ENCODE assay signal across 9 cellular contexts in the genomic region with DNA sequence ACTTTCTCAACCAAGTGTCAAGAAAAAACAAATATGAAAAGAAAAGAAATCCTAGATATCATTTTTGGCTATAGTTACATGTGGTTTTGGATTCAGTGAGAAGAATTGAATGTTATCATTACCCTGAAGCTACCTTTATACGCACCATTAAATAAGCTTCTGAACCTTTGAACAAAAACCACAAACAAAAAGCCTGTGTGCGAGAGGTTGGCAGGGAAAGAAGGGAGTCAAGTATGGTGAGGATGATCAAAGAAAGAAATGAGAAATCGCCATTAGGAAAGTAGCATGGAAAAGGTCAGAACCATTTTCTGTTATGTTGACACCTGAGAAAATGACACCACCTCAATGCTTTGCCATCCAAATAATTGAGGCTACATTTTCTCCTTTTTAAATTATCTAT. TPM values are rescaled to one million over a fixed set of nuclear protein-coding genes. Genes with fewer than 3 reads are reported as not detected.
DNase-seq lines count a peak whose midpoint lies in the region; ATAC-seq and TF ChIP-seq lines count a peak whose summit lies in the region.
"Had no signal": no experiment of that assay in that cellular context is flagged by ENCODE, and none has a peak within 500 bp of the region (broad histone marks: within the 10 kb centered on the region; RNA-seq: fewer than 3 reads in every experiment).

No MANE protein-coding gene starts in this region.

- peaks cover 20% of the 10 kb centered on the region for H3K36me3 ChIP-seq in RWPE2 (ENCODE audit: low read depth)

- no peak overlapping the region for H3K4me3 ChIP-seq in RWPE2 (ENCODE audit: severe bottlenecking)

- 0 out of 2 replicates have a peak, but pooled peaks have one; percentile 15 for TF ChIP-seq EP300 in Ishikawa (IDR thresholded peaks at IDR 0.05; ENCODE audit: borderline replicate concordance)

- no peak for TF ChIP-seq CTCF in RWPE2 (IDR thresholded peaks at IDR 0.05; ENCODE audit: poor library complexity, severe bottlenecking)

- DNase-seq in Daoy (ENCODE audit: low read depth) (peak; percentile 28), RWPE2 (ENCODE audit: low spot score) (no peak), kidney tubule cell (ENCODE audit: low spot score) (peak; percentile 48), anterior cingulate cortex (lab: John Stamatoyannopoulos, UW) (no peak)
- DNase-seq: effector CD4-positive, alpha-beta T cell had no signal

- peaks cover 19% of the 10 kb centered on the region for H3K4me1 ChIP-seq in RWPE2 (ENCODE audit: insufficient read depth, poor library complexity, severe bottlenecking)

- no peak for ATAC-seq in RWPE2 (ENCODE audit: low read depth)
- no peak for ATAC-seq in HG03469 (IDR thresholded peaks at IDR 0.05; ENCODE audit: unreplicated experiment)
- no peak for ATAC-seq in GM21526 (IDR thresholded peaks at IDR 0.05; ENCODE audit: low FRiP score, unreplicated experiment)
- ATAC-seq in HG03442 (IDR thresholded peaks at IDR 0.05; ENCODE audit: unreplicated experiment) = no peak

- no peaks in the 10 kb centered on the region for H3K27me3 ChIP-seq in RWPE2 (ENCODE audit: insufficient read depth, poor library complexity, severe bottlenecking)

- no peak for TF ChIP-seq RAD21 in Ishikawa (IDR thresholded peaks at IDR 0.05; ENCODE audit: low read depth)

- peak overlapping the region; percentile 92 for H3K27ac ChIP-seq in RWPE2 (ENCODE audit: poor library complexity, severe bottlenecking)

- H3K9me3 ChIP-seq in RWPE2 (ENCODE audit: severe bottlenecking) = no peaks in the 10 kb centered on the region

TF ChIP-seq in Ishikawa, 13 proteins besides CTCF, POLR2A, EP300 and RAD21:
- TF ChIP-seq EGR1 (IDR thresholded peaks at IDR 0.05) (no peak), TCF12 (IDR thresholded peaks at IDR 0.05; ENCODE audit: low read depth) (no peak), CREB1 (IDR thresholded peaks at IDR 0.05; ENCODE audit: low read depth) (no peak), TEAD4 (IDR thresholded peaks at IDR 0.05) (no peak), ZBTB7A (IDR thresholded peaks at IDR 0.05; ENCODE audit: low read depth) (no peak), TAF1 (IDR thresholded peaks at IDR 0.05; ENCODE audit: low read depth) (no peak), CEBPB (IDR thresholded peaks at IDR 0.05) (no peak), NFIC (IDR thresholded peaks at IDR 0.05) (no peak), FOXM1 (IDR thresholded peaks at IDR 0.05; ENCODE audit: borderline replicate concordance, low read depth) (no peak)
- TF ChIP-seq, protein P1, sequence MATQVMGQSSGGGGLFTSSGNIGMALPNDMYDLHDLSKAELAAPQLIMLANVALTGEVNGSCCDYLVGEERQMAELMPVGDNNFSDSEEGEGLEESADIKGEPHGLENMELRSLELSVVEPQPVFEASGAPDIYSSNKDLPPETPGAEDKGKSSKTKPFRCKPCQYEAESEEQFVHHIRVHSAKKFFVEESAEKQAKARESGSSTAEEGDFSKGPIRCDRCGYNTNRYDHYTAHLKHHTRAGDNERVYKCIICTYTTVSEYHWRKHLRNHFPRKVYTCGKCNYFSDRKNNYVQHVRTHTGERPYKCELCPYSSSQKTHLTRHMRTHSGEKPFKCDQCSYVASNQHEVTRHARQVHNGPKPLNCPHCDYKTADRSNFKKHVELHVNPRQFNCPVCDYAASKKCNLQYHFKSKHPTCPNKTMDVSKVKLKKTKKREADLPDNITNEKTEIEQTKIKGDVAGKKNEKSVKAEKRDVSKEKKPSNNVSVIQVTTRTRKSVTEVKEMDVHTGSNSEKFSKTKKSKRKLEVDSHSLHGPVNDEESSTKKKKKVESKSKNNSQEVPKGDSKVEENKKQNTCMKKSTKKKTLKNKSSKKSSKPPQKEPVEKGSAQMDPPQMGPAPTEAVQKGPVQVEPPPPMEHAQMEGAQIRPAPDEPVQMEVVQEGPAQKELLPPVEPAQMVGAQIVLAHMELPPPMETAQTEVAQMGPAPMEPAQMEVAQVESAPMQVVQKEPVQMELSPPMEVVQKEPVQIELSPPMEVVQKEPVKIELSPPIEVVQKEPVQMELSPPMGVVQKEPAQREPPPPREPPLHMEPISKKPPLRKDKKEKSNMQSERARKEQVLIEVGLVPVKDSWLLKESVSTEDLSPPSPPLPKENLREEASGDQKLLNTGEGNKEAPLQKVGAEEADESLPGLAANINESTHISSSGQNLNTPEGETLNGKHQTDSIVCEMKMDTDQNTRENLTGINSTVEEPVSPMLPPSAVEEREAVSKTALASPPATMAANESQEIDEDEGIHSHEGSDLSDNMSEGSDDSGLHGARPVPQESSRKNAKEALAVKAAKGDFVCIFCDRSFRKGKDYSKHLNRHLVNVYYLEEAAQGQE (IDR thresholded peaks at IDR 0.05; ENCODE audit: low read depth) = no peak
- TF ChIP-seq, protein P2, sequence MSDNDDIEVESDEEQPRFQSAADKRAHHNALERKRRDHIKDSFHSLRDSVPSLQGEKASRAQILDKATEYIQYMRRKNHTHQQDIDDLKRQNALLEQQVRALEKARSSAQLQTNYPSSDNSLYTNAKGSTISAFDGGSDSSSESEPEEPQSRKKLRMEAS (IDR thresholded peaks at IDR 0.05) = no peak
- TF ChIP-seq, protein P3, sequence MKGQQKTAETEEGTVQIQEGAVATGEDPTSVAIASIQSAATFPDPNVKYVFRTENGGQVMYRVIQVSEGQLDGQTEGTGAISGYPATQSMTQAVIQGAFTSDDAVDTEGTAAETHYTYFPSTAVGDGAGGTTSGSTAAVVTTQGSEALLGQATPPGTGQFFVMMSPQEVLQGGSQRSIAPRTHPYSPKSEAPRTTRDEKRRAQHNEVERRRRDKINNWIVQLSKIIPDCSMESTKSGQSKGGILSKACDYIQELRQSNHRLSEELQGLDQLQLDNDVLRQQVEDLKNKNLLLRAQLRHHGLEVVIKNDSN (IDR thresholded peaks at IDR 0.05) = no peak

RNA-seq across cellular contexts. Expression of a gene that starts 1.2 kb away (rescaled TPM):
- 3.0 and 3.6 TPM in 2 replicates for total RNA-seq in Daoy (2014; rRNA removed; shearing (Covaris generic))

Comparison
In these comparisons a context has a peak if more than half of its experiments do, and no peak if none do; other contexts are left out.
1. DNase-seq: peak in Daoy (single experiment) and kidney tubule cell (single experiment); none in RWPE2 (single experiment) and anterior cingulate cortex (0 of 58).